In the genomic region with DNA sequence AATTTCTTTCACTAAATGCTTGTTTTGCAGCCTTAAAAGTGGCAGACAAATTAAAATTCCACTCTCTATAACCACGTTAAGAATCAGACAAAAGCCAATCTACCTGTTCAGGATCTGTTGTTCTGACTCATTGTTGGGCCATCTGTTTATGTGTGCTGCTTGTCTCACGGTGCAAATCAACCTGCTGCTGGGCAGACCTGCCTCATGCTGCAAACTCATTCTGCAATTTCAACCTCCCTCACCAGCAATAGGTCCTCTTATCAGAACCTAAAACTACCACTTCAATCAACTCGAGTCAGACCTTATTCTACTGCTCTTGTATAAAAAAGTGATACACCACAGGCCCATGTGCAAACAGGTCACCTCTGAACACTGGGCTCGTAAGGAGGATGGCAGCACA, we compare ENCODE assay signal across 17 cellular contexts.
DNase-seq lines count a peak whose midpoint lies in the region; ATAC-seq and TF ChIP-seq lines count a peak whose summit lies in the region.
"Had no signal": no experiment of that assay in that cellular context is flagged by ENCODE, and none has a peak within 500 bp of the region (broad histone marks: within the 10 kb centered on the region; RNA-seq: fewer than 3 reads in every experiment).

No MANE protein-coding gene starts in this region.

- no peak overlapping the region for H3K4me3 Mint-ChIP-seq in activated CD4-positive, alpha-beta T cell treated with anti-CD3 and anti-CD28 coated beads for 36 hours
- no peak overlapping the region for H3K4me3 Mint-ChIP-seq in activated CD4-positive, alpha-beta T cell treated with anti-CD3 and anti-CD28 coated beads, Interleukin-2, amount 10 ng/mL, durations not matched to agents 7 days and 5 days
- no peak overlapping the region for H3K4me3 Mint-ChIP-seq in endodermal cell
- H3K4me3 Mint-ChIP-seq: activated CD8-positive, alpha-beta memory T cell treated with anti-CD3 and anti-CD28 coated beads, Interleukin-2, amount 10 ng/mL, durations not matched to agents 7 days and 5 days had no signal

- intact Hi-C loops in activated CD4-positive, alpha-beta T cell treated with anti-CD3 and anti-CD28 coated beads for 36 hours (cut with DNase I, micrococcal nuclease) = no loop called here

- H3K4me3 ChIP-seq in endodermal cell (ENCODE audit: low read length) (no peak overlapping the region), smooth muscle cell (no peak overlapping the region)
- H3K4me3 ChIP-seq: dorsolateral prefrontal cortex, left ventricle myocardium inferior, right atrium auricular region had no signal

- H3K27me3 ChIP-seq in endodermal cell (ENCODE audit: control insufficient read depth, insufficient read depth, low read length, poor library complexity, severe bottlenecking) (no peaks in the 10 kb centered on the region), smooth muscle cell (ENCODE audit: low read depth) (no peaks in the 10 kb centered on the region)
- H3K27me3 ChIP-seq: dorsolateral prefrontal cortex, right atrium auricular region had no signal

- DNase-seq in activated CD4-positive, alpha-beta T cell treated with anti-CD3 and anti-CD28 coated beads for 36 hours = no peak
- DNase-seq in activated CD4-positive, alpha-beta T cell treated with anti-CD3 and anti-CD28 coated beads, Interleukin-2, amount 10 ng/mL, durations not matched to agents 7 days and 5 days = no peak
- peak; percentile 91 for DNase-seq in NCI-H2171 treated with DMSO at 0.1 percent for 48 hours (lab: John Stamatoyannopoulos, UW)
- peak; percentile 53 for DNase-seq in endodermal cell
- no peak for DNase-seq in smooth muscle cell (lab: John Stamatoyannopoulos, UW; ENCODE audit: unreplicated experiment)
- no peak for DNase-seq in NCI-H1092 (lab: John Stamatoyannopoulos, UW)
- DNase-seq: activated CD4-positive, alpha-beta T cell treated with anti-CD3 and anti-CD28 coated beads for 4 hours; activated CD8-positive, alpha-beta memory T cell treated with anti-CD3 and anti-CD28 coated beads, Interleukin-2, amount 10 ng/mL, durations not matched to agents 7 days and 5 days; left ventricle myocardium inferior; NCI-H1092 treated with DMSO at 0.1 percent for 48 hours; NCI-H345; stimulated activated CD4-positive, alpha-beta T cell treated with anti-CD3 and anti-CD28 coated beads, Interleukin-15, amount 100 ng/mL, for 24 hours had no signal

- H3F3A ChIP-seq in smooth muscle cell (ENCODE audit: low read depth) = peaks cover 14% of the 10 kb centered on the region

- peak; percentile 53 for ATAC-seq in activated CD4-positive, alpha-beta T cell treated with anti-CD3 and anti-CD28 coated beads for 36 hours
- ATAC-seq in HG03175 (IDR thresholded peaks at IDR 0.05; ENCODE audit: unreplicated experiment) = no peak
- no peak for ATAC-seq in HG03442 (IDR thresholded peaks at IDR 0.05; ENCODE audit: unreplicated experiment)
- ATAC-seq: activated CD8-positive, alpha-beta memory T cell treated with anti-CD3 and anti-CD28 coated beads, Interleukin-2, amount 10 ng/mL, durations not matched to agents 7 days and 5 days; HCT116 had no signal

- H3K4me1 ChIP-seq in endodermal cell (ENCODE audit: control insufficient read depth, insufficient read depth, low read length) (peaks cover 8% of the 10 kb centered on the region), smooth muscle cell (ENCODE audit: low read depth) (peaks cover 51% of the 10 kb centered on the region)

- POLR2A ChIA-PET in activated CD4-positive, alpha-beta T cell treated with anti-CD3 and anti-CD28 coated beads for 36 hours (lab: Charles Lee) = no interaction called here
- POLR2A ChIA-PET in activated CD4-positive, alpha-beta T cell treated with anti-CD3 and anti-CD28 coated beads, Interleukin-2, amount 10 ng/mL, durations not matched to agents 7 days and 5 days (lab: Charles Lee) = no interaction called here

- CTCF ChIA-PET in activated CD4-positive, alpha-beta T cell treated with anti-CD3 and anti-CD28 coated beads for 36 hours (lab: Charles Lee) = interaction anchor here (0.6 to 7.3 kb wide), 3 partner anchors 9 to 58 kb away, joined by 3 to 63 read pairs (median 6); no protein-coding TSS in a partner anchor
- CTCF ChIA-PET in activated CD4-positive, alpha-beta T cell treated with anti-CD3 and anti-CD28 coated beads, Interleukin-2, amount 10 ng/mL, durations not matched to agents 7 days and 5 days (lab: Charles Lee) = interaction anchor here (0.8 kb wide), 1 partner anchor 14 kb away, joined by 3 read pairs; no protein-coding TSS in a partner anchor

- H3K9me3 Mint-ChIP-seq in activated CD4-positive, alpha-beta T cell treated with anti-CD3 and anti-CD28 coated beads for 36 hours (ENCODE audit: low read depth) = no peaks in the 10 kb centered on the region
- no peaks in the 10 kb centered on the region for H3K9me3 Mint-ChIP-seq in activated CD4-positive, alpha-beta T cell treated with anti-CD3 and anti-CD28 coated beads, Interleukin-2, amount 10 ng/mL, durations not matched to agents 7 days and 5 days
- no peaks in the 10 kb centered on the region for H3K9me3 Mint-ChIP-seq in endodermal cell

- H3K9ac ChIP-seq in endodermal cell (ENCODE audit: extremely low read depth, low read length, poor library complexity, severe bottlenecking) = no peak overlapping the region
- H3K9ac ChIP-seq in smooth muscle cell (ENCODE audit: low read depth) = no peak overlapping the region

- no peak overlapping the region for H3K4me2 ChIP-seq in smooth muscle cell

- no peak overlapping the region for H2AFZ ChIP-seq in smooth muscle cell (ENCODE audit: low read depth)

- H3K27ac Mint-ChIP-seq in activated CD4-positive, alpha-beta T cell treated with anti-CD3 and anti-CD28 coated beads for 36 hours = no peak overlapping the region
- no peak overlapping the region for H3K27ac Mint-ChIP-seq in activated CD4-positive, alpha-beta T cell treated with anti-CD3 and anti-CD28 coated beads, Interleukin-2, amount 10 ng/mL, durations not matched to agents 7 days and 5 days
- peak overlapping the region; percentile 46 for H3K27ac Mint-ChIP-seq in endodermal cell
- H3K27ac Mint-ChIP-seq: activated CD8-positive, alpha-beta memory T cell treated with anti-CD3 and anti-CD28 coated beads, Interleukin-2, amount 10 ng/mL, durations not matched to agents 7 days and 5 days had no signal

- no peaks in the 10 kb centered on the region for H3K36me3 ChIP-seq in endodermal cell (ENCODE audit: control insufficient read depth, insufficient read depth, low read length)
- no peaks in the 10 kb centered on the region for H3K36me3 ChIP-seq in smooth muscle cell (ENCODE audit: low read depth)
- H3K36me3 ChIP-seq: left ventricle myocardium inferior, right atrium auricular region had no signal

- peaks cover 81% of the 10 kb centered on the region for H4K20me1 ChIP-seq in smooth muscle cell (ENCODE audit: low read depth)

- TF ChIP-seq CTCF in endodermal cell (conservative IDR thresholded peaks at IDR 0.05) (no peak), smooth muscle cell (IDR thresholded peaks at IDR 0.05; ENCODE audit: borderline replicate concordance, insufficient read depth, poor library complexity, severe bottlenecking) (no peak)

- 58 to 67% methylated on average over 2 to 4 of the region's 4 CpGs for WGBS in endodermal cell (ENCODE audit: insufficient coverage in 1 of 2, insufficient read length in 1 of 2), 2 experiments
- 62% methylated on average over 4 of the region's 4 CpGs for WGBS in smooth muscle cell (ENCODE audit: low lambda C conversion rate)

- peaks cover 58% of the 10 kb centered on the region for H3K79me2 ChIP-seq in smooth muscle cell (ENCODE audit: low read depth)

- peaks cover 2% of the 10 kb centered on the region for H3K4me1 Mint-ChIP-seq in activated CD4-positive, alpha-beta T cell treated with anti-CD3 and anti-CD28 coated beads for 36 hours
- H3K4me1 Mint-ChIP-seq in activated CD4-positive, alpha-beta T cell treated with anti-CD3 and anti-CD28 coated beads, Interleukin-2, amount 10 ng/mL, durations not matched to agents 7 days and 5 days = no peaks in the 10 kb centered on the region
- peaks cover 36% of the 10 kb centered on the region for H3K4me1 Mint-ChIP-seq in endodermal cell
- H3K4me1 Mint-ChIP-seq: activated CD8-positive, alpha-beta memory T cell treated with anti-CD3 and anti-CD28 coated beads, Interleukin-2, amount 10 ng/mL, durations not matched to agents 7 days and 5 days had no signal

- H3K27ac ChIP-seq in endodermal cell (ENCODE audit: low read depth, low read length) (no peak overlapping the region), smooth muscle cell (ENCODE audit: low read depth) (peak overlapping the region; percentile 94)
- H3K27ac ChIP-seq: left ventricle myocardium inferior, right atrium auricular region had no signal

- no peaks in the 10 kb centered on the region for H3K36me3 Mint-ChIP-seq in activated CD4-positive, alpha-beta T cell treated with anti-CD3 and anti-CD28 coated beads for 36 hours (ENCODE audit: low read depth)
- no peaks in the 10 kb centered on the region for H3K36me3 Mint-ChIP-seq in activated CD4-positive, alpha-beta T cell treated with anti-CD3 and anti-CD28 coated beads, Interleukin-2, amount 10 ng/mL, durations not matched to agents 7 days and 5 days (ENCODE audit: low read depth)
- H3K36me3 Mint-ChIP-seq in endodermal cell (ENCODE audit: low read depth) = no peaks in the 10 kb centered on the region
- H3K36me3 Mint-ChIP-seq: activated CD8-positive, alpha-beta memory T cell treated with anti-CD3 and anti-CD28 coated beads, Interleukin-2, amount 10 ng/mL, durations not matched to agents 7 days and 5 days had no signal

- H3K27me3 Mint-ChIP-seq in activated CD4-positive, alpha-beta T cell treated with anti-CD3 and anti-CD28 coated beads for 36 hours = no peaks in the 10 kb centered on the region
- no peaks in the 10 kb centered on the region for H3K27me3 Mint-ChIP-seq in activated CD4-positive, alpha-beta T cell treated with anti-CD3 and anti-CD28 coated beads, Interleukin-2, amount 10 ng/mL, durations not matched to agents 7 days and 5 days
- H3K27me3 Mint-ChIP-seq in endodermal cell (ENCODE audit: insufficient read depth) = no peaks in the 10 kb centered on the region
- H3K27me3 Mint-ChIP-seq: activated CD8-positive, alpha-beta memory T cell treated with anti-CD3 and anti-CD28 coated beads, Interleukin-2, amount 10 ng/mL, durations not matched to agents 7 days and 5 days had no signal

- H3K9me3 ChIP-seq in endodermal cell (ENCODE audit: control insufficient read depth, low read length) = no peaks in the 10 kb centered on the region
- no peaks in the 10 kb centered on the region for H3K9me3 ChIP-seq in smooth muscle cell (replicated peaks; ENCODE audit: low read depth)
- H3K9me3 ChIP-seq: left ventricle myocardium inferior, right atrium auricular region had no signal

Comparison
In these comparisons a context has a peak if more than half of its experiments do, and no peak if none do; other contexts are left out.
1. DNase-seq: peak in NCI-H2171 treated with DMSO at 0.1 percent for 48 hours (single experiment) and endodermal cell (single experiment); none in activated CD4-positive, alpha-beta T cell treated with anti-CD3 and anti-CD28 coated beads for 36 hours (single experiment), activated CD4-positive, alpha-beta T cell treated with anti-CD3 and anti-CD28 coated beads, Interleukin-2, amount 10 ng/mL, durations not matched to agents 7 days and 5 days (single experiment), smooth muscle cell (single experiment) and NCI-H1092 (single experiment).